Comparison of ENCODE assay signal across 9 cellular contexts in genomic region chr2:62215306-62216064, GRCh38. TPM values are rescaled to one million over a fixed set of nuclear protein-coding genes. Genes with fewer than 3 reads are reported as not detected.
A peak's percentile ranks its signal among the peaks of the same experiment; 100 is the strongest.
DNase-seq lines count a peak whose midpoint lies in the region; TF ChIP-seq lines count a peak whose summit lies in the region.
"Had no signal": no experiment of that assay in that cellular context is flagged by ENCODE, and none has a peak within 500 bp of the region (broad histone marks: within the 10 kb centered on the region; RNA-seq: fewer than 3 reads in every experiment).

No MANE protein-coding gene starts in this region.

- no peak for TF ChIP-seq EP300 in stomach (IDR thresholded peaks at IDR 0.05)

- no peaks in the 10 kb centered on the region for H3K27me3 ChIP-seq in adipocyte (replicated peaks; ENCODE audit: control insufficient read depth, insufficient read depth, low read length)
- H3K27me3 ChIP-seq in iPS-15b (ENCODE audit: control insufficient read depth, insufficient read depth, low read length): no peaks in the 10 kb centered on the region
- H3K27me3 ChIP-seq in stomach: no peaks in the 10 kb centered on the region

- TF ChIP-seq POLR2A in stomach (IDR thresholded peaks at IDR 0.05): no peak

- peak; percentile 24 for DNase-seq in NCI-H2029 (lab: John Stamatoyannopoulos, UW)
- no peak for DNase-seq in NCI-H2029 treated with DMSO at 0.1 percent for 48 hours (lab: John Stamatoyannopoulos, UW)
- no peak for DNase-seq in adipocyte (ENCODE audit: low read depth)
- peak; percentile 32 for DNase-seq in stomach
- DNase-seq in NOMO-1 (lab: John Stamatoyannopoulos, UW; ENCODE audit: unreplicated experiment in 2 of 2): no peak
- DNase-seq in NCI-H748 (lab: John Stamatoyannopoulos, UW; ENCODE audit: unreplicated experiment): no peak
- DNase-seq in activated CD4-positive, CD25-positive, alpha-beta regulatory T cell (lab: John Stamatoyannopoulos, UW): no peak
- DNase-seq: activated effector memory CD4-positive, alpha-beta T cell treated with anti-CD3 and anti-CD28 coated beads, Interleukin-2, amount 50 U/mL, for 16 hours had no signal

- intact Hi-C loops in stomach (cut with DNase I; ENCODE audit: low total_unique reads): no loop called here

- no peak for TF ChIP-seq CTCF in stomach (IDR thresholded peaks at IDR 0.05)

- WGBS in stomach, 5 donors: 53 to 65% (median 61%) methylated on average over 11 of the region's 11 CpGs

- H3K36me3 ChIP-seq in adipocyte (ENCODE audit: control insufficient read depth, insufficient read depth, low read length, severe bottlenecking): no peaks in the 10 kb centered on the region
- no peaks in the 10 kb centered on the region for H3K36me3 ChIP-seq in iPS-15b (ENCODE audit: control insufficient read depth, insufficient read depth, low read length)
- no peaks in the 10 kb centered on the region for H3K36me3 ChIP-seq in stomach

- peak overlapping the region in 4 of 5 donors; percentile 26 to 76 (median 48) for H3K27ac ChIP-seq in stomach

- H3K4me3 ChIP-seq in adipocyte (ENCODE audit: low read length): peak overlapping the region; percentile 8
- H3K4me3 ChIP-seq in iPS-15b (ENCODE audit: low read depth, low read length): no peak overlapping the region
- H3K4me3 ChIP-seq in stomach: no peak overlapping the region

- H3K9ac ChIP-seq in adipocyte (ENCODE audit: low read length): peak overlapping the region; percentile 11
- peak overlapping the region; percentile 9 for H3K9ac ChIP-seq in iPS-15b (ENCODE audit: low read depth, low read length)

- H3K9me3 ChIP-seq in adipocyte (ENCODE audit: control insufficient read depth, low read length): no peaks in the 10 kb centered on the region
- H3K9me3 ChIP-seq in iPS-15b (ENCODE audit: control insufficient read depth, insufficient read depth, low read length): no peaks in the 10 kb centered on the region
- no peaks in the 10 kb centered on the region for H3K9me3 ChIP-seq in stomach

- H3K4me1 ChIP-seq in adipocyte (ENCODE audit: control insufficient read depth, insufficient read depth, low read length): peaks cover 39% of the 10 kb centered on the region
- H3K4me1 ChIP-seq in iPS-15b (ENCODE audit: control insufficient read depth, insufficient read depth, low read length): peaks cover 13% of the 10 kb centered on the region
- peaks cover 43 to 79% (median 59%) of the 10 kb centered on the region in 4 donors for H3K4me1 ChIP-seq in stomach

RNA-seq across cellular contexts. Expression of gene B3GNT2, which starts 19.6 kb away (rescaled TPM):
- 10 to 100 TPM; 10.7 to 62.5 (median 30.3) TPM for total RNA-seq in stomach
- polyA plus RNA-seq in stomach: 1 to 10 TPM; 6.6 to 7.3 (median 7.3) TPM

Comparison
In these comparisons a context has a peak if more than half of its experiments do, and no peak if none do; other contexts are left out.
1. DNase-seq: peak in NCI-H2029 (single experiment) and stomach (single experiment); none in NCI-H2029 treated with DMSO at 0.1 percent for 48 hours (single experiment), adipocyte (single experiment), NOMO-1 (0 of 2), NCI-H748 (single experiment) and activated CD4-positive, CD25-positive, alpha-beta regulatory T cell (0 of 4).